17 cellular contexts compared by ENCODE assay signal in genomic region chr7:127857464-127857841, GRCh38.
DNase-seq lines count a peak whose midpoint lies in the region; ATAC-seq, FAIRE-seq and TF ChIP-seq lines count a peak whose summit lies in the region.
"Had no signal": no experiment of that assay in that cellular context is flagged by ENCODE, and none has a peak within 500 bp of the region (broad histone marks: within the 10 kb centered on the region; RNA-seq: fewer than 3 reads in every experiment).

No MANE protein-coding gene starts in this region.

- WGBS in neuronal stem cell (ENCODE audit: extremely low coverage in 2 of 2, insufficient read length in 2 of 2, insufficient replicate concordance in 1 of 2), 2 donors, result no CpG with 5 or more reads among the region's 4 CpGs

- peaks cover 70% of the 10 kb centered on the region for H3K79me2 ChIP-seq in Karpas-422 (ENCODE audit: low read length)

- H4K8ac ChIP-seq in neuronal stem cell (ENCODE audit: low read depth, low read length), result no peak overlapping the region

- H3K4me1 Mint-ChIP-seq in activated naive CD8-positive, alpha-beta T cell treated with anti-CD3 and anti-CD28 coated beads, Interleukin-2, amount 50 U/mL, for 24 hours, result peaks cover 72% of the 10 kb centered on the region
- peaks cover 52% of the 10 kb centered on the region for H3K4me1 Mint-ChIP-seq in activated naive CD8-positive, alpha-beta T cell treated with anti-CD3 and anti-CD28 coated beads for 36 hours
- H3K4me1 Mint-ChIP-seq in T-helper 17 cell, result peaks cover 41% of the 10 kb centered on the region

- H2AFZ ChIP-seq in neuronal stem cell (ENCODE audit: low read length), result no peak overlapping the region
- no peak overlapping the region for H2AFZ ChIP-seq in Karpas-422 (ENCODE audit: low read length)
- H2AFZ ChIP-seq: GM23248 had no signal

- no peak overlapping the region for H2BK5ac ChIP-seq in neuronal stem cell (ENCODE audit: low read length)

- no peak for DNase-seq in activated naive CD8-positive, alpha-beta T cell treated with anti-CD3 and anti-CD28 coated beads, Interleukin-2, amount 50 U/mL, for 24 hours
- DNase-seq in activated naive CD8-positive, alpha-beta T cell treated with anti-CD3 and anti-CD28 coated beads for 36 hours, result no peak
- no peak for DNase-seq in GM12892 (ENCODE audit: insufficient read length)
- DNase-seq in T-helper 17 cell, result no peak
- no peak for DNase-seq in neuronal stem cell (ENCODE audit: low spot score)
- DNase-seq in Karpas-422, result no peak
- no peak for DNase-seq in effector memory CD4-positive, alpha-beta T cell
- no peak for DNase-seq in COLO829 (ENCODE audit: low spot score)
- DNase-seq: Calu3, DMS 273 treated with DMSO at 0.1 percent for 48 hours, GM23248 had no signal

- H3K9me3 ChIP-seq in T-helper 17 cell (ENCODE audit: control insufficient read depth, low read length, poor library complexity, severe bottlenecking) (no peaks in the 10 kb centered on the region), neuronal stem cell (replicated peaks in 1 of 2; ENCODE audit: control insufficient read depth in 2 of 2, insufficient read depth in 1 of 2, low read depth in 1 of 2, low read length in 2 of 2) (no peaks in the 10 kb centered on the region), Karpas-422 (ENCODE audit: low read length) (no peaks in the 10 kb centered on the region)
- no peaks in the 10 kb centered on the region for H3K9me3 ChIP-seq in effector memory CD4-positive, alpha-beta T cell (ENCODE audit: control insufficient read depth, low read length)
- H3K9me3 ChIP-seq: A549 had no signal

- H3K14ac ChIP-seq in neuronal stem cell (ENCODE audit: low read length), result no peak overlapping the region

- H3K4me2 ChIP-seq in neuronal stem cell (ENCODE audit: insufficient read depth, low read length, poor library complexity, severe bottlenecking) (no peak overlapping the region), Karpas-422 (ENCODE audit: low read depth, low read length, poor library complexity, severe bottlenecking) (no peak overlapping the region)
- H3K4me2 ChIP-seq: A549 had no signal

- no peaks in the 10 kb centered on the region for H4K20me1 ChIP-seq in Karpas-422 (ENCODE audit: insufficient read depth, low read depth, low read length)

- no peaks in the 10 kb centered on the region for H3K27me3 ChIP-seq in neuronal stem cell (ENCODE audit: control insufficient read depth in 3 of 3, insufficient read depth in 3 of 3, low read depth in 1 of 3, low read length in 3 of 3)
- no peaks in the 10 kb centered on the region for H3K27me3 ChIP-seq in Karpas-422 (ENCODE audit: low read length)
- no peaks in the 10 kb centered on the region for H3K27me3 ChIP-seq in effector memory CD4-positive, alpha-beta T cell (replicated peaks; ENCODE audit: control insufficient read depth, insufficient read depth, low read length, poor library complexity, severe bottlenecking)

- no peak overlapping the region for H2AK5ac ChIP-seq in neuronal stem cell (ENCODE audit: low read depth, low read length)

- no peak overlapping the region for H4K91ac ChIP-seq in neuronal stem cell (ENCODE audit: low read depth, low read length, poor library complexity)

- peak overlapping the region; percentile 18 for H3K18ac ChIP-seq in neuronal stem cell (ENCODE audit: low read length)

- peak overlapping the region; percentile 81 for H3K27ac Mint-ChIP-seq in activated naive CD8-positive, alpha-beta T cell treated with anti-CD3 and anti-CD28 coated beads, Interleukin-2, amount 50 U/mL, for 24 hours
- no peak overlapping the region for H3K27ac Mint-ChIP-seq in activated naive CD8-positive, alpha-beta T cell treated with anti-CD3 and anti-CD28 coated beads for 36 hours
- peak overlapping the region; percentile 82 for H3K27ac Mint-ChIP-seq in T-helper 17 cell

- no peaks in the 10 kb centered on the region for H3K27me3 Mint-ChIP-seq in activated naive CD8-positive, alpha-beta T cell treated with anti-CD3 and anti-CD28 coated beads, Interleukin-2, amount 50 U/mL, for 24 hours
- H3K27me3 Mint-ChIP-seq in activated naive CD8-positive, alpha-beta T cell treated with anti-CD3 and anti-CD28 coated beads for 36 hours, result peaks cover 3% of the 10 kb centered on the region
- no peaks in the 10 kb centered on the region for H3K27me3 Mint-ChIP-seq in T-helper 17 cell
- H3K27me3 Mint-ChIP-seq: CD4-positive, CD25-positive, alpha-beta regulatory T cell had no signal

- H3K4ac ChIP-seq in neuronal stem cell (ENCODE audit: low read length), result no peak overlapping the region

- no peaks in the 10 kb centered on the region for H3K9me2 ChIP-seq in Karpas-422 (replicated peaks; ENCODE audit: insufficient read depth, low read length)

- ATAC-seq in activated naive CD8-positive, alpha-beta T cell treated with anti-CD3 and anti-CD28 coated beads, Interleukin-2, amount 50 U/mL, for 24 hours, result no peak
- ATAC-seq in T-helper 17 cell, result no peak
- ATAC-seq: A549, HCT116 had no signal

- no peak overlapping the region for H2BK12ac ChIP-seq in neuronal stem cell (ENCODE audit: low read length)

- FAIRE-seq in GM12892 (lab: Jason Lieb, UNC), result peak; percentile 36
- FAIRE-seq: A549, H54 had no signal

- no peak overlapping the region for H3K23ac ChIP-seq in neuronal stem cell (ENCODE audit: low read depth, low read length, poor library complexity)

- no peak overlapping the region for H2BK15ac ChIP-seq in neuronal stem cell (ENCODE audit: low read length)

- H3K27ac ChIP-seq in neuronal stem cell (replicated peaks; ENCODE audit: low read length), result no peak overlapping the region
- no peak overlapping the region for H3K27ac ChIP-seq in Karpas-422 (ENCODE audit: low read length)
- H3K27ac ChIP-seq in effector memory CD4-positive, alpha-beta T cell (ENCODE audit: insufficient read depth, low read length, poor library complexity, severe bottlenecking), result no peak overlapping the region
- H3K27ac ChIP-seq: A549, GM23248, HL-60 had no signal

- H3K36me3 ChIP-seq in neuronal stem cell (replicated peaks in 1 of 2; ENCODE audit: control insufficient read depth in 2 of 2, insufficient read depth in 2 of 2, low read length in 2 of 2) (no peaks in the 10 kb centered on the region), Karpas-422 (ENCODE audit: insufficient read depth, low read length) (no peaks in the 10 kb centered on the region)
- H3K36me3 ChIP-seq in effector memory CD4-positive, alpha-beta T cell (ENCODE audit: control insufficient read depth, insufficient read depth, low read length), result no peaks in the 10 kb centered on the region

- no peak overlapping the region for H3K4me3 ChIP-seq in neuronal stem cell (ENCODE audit: low read length in 2 of 2)
- H3K4me3 ChIP-seq in Karpas-422 (ENCODE audit: low read length), result no peak overlapping the region
- H3K4me3 ChIP-seq in effector memory CD4-positive, alpha-beta T cell (ENCODE audit: insufficient read depth, low read depth, low read length, poor library complexity, severe bottlenecking), result no peak overlapping the region
- H3K4me3 ChIP-seq: A549, GM12878, GM23248 had no signal

- H3K4me3 Mint-ChIP-seq in activated naive CD8-positive, alpha-beta T cell treated with anti-CD3 and anti-CD28 coated beads, Interleukin-2, amount 50 U/mL, for 24 hours, result no peak overlapping the region
- no peak overlapping the region for H3K4me3 Mint-ChIP-seq in activated naive CD8-positive, alpha-beta T cell treated with anti-CD3 and anti-CD28 coated beads for 36 hours
- no peak overlapping the region for H3K4me3 Mint-ChIP-seq in T-helper 17 cell

- TF ChIP-seq POLR2A in GM12892 (IDR thresholded peaks at IDR 0.05; ENCODE audit: low read depth, low read length), result no peak

- H3K79me1 ChIP-seq in neuronal stem cell (ENCODE audit: low read depth, low read length), result no peaks in the 10 kb centered on the region

- no peak overlapping the region for H2BK120ac ChIP-seq in neuronal stem cell (ENCODE audit: low read depth, low read length)

- H3K4me1 ChIP-seq in neuronal stem cell (ENCODE audit: control insufficient read depth in 2 of 2, insufficient read depth in 1 of 2, low read depth in 1 of 2, low read length in 2 of 2) (no peaks in the 10 kb centered on the region), Karpas-422 (ENCODE audit: low read length) (peaks cover 9% of the 10 kb centered on the region; the same call in 1 of the 2 replicates)
- peaks cover 19% of the 10 kb centered on the region for H3K4me1 ChIP-seq in effector memory CD4-positive, alpha-beta T cell (ENCODE audit: control insufficient read depth, insufficient read depth, low read length, poor library complexity, severe bottlenecking)
- H3K4me1 ChIP-seq: A549 had no signal

- no peaks in the 10 kb centered on the region for H3K9me3 Mint-ChIP-seq in activated naive CD8-positive, alpha-beta T cell treated with anti-CD3 and anti-CD28 coated beads, Interleukin-2, amount 50 U/mL, for 24 hours
- H3K9me3 Mint-ChIP-seq in activated naive CD8-positive, alpha-beta T cell treated with anti-CD3 and anti-CD28 coated beads for 36 hours, result no peaks in the 10 kb centered on the region
- H3K9me3 Mint-ChIP-seq: CD4-positive, CD25-positive, alpha-beta regulatory T cell had no signal

- no peak overlapping the region for H3K9ac ChIP-seq in neuronal stem cell (ENCODE audit: low read depth, low read length, poor library complexity)
- no peak overlapping the region for H3K9ac ChIP-seq in Karpas-422 (ENCODE audit: low read length)
- H3K9ac ChIP-seq: GM23248 had no signal

- H3K36me3 Mint-ChIP-seq in activated naive CD8-positive, alpha-beta T cell treated with anti-CD3 and anti-CD28 coated beads, Interleukin-2, amount 50 U/mL, for 24 hours (ENCODE audit: low read depth), result peaks cover 51% of the 10 kb centered on the region
- peaks cover 46% of the 10 kb centered on the region for H3K36me3 Mint-ChIP-seq in activated naive CD8-positive, alpha-beta T cell treated with anti-CD3 and anti-CD28 coated beads for 36 hours
- peaks cover 2% of the 10 kb centered on the region for H3K36me3 Mint-ChIP-seq in T-helper 17 cell (ENCODE audit: low read depth)
- H3K36me3 Mint-ChIP-seq: CD4-positive, CD25-positive, alpha-beta regulatory T cell had no signal
